19 cellular contexts compared by ENCODE assay signal in the genomic region with DNA sequence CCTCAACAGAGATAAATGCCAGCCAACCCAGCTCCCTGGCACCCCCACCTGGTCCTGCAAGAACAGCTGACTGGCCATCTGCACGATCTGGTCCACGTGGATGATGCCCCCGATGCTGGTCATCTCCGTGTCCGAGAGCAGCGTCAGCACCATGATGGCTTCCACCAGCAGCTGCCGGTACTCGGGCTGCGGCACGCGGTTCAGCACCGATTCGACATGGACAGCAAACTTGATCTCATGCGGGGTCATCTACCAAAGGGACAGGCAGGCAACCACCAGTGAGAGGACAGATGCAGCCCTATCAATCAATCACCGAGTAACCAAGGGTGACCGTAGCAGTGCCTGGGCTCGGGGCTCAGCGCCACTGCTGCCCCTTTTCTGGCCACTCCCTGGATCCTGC.
"Had no signal": no experiment of that assay in that cellular context is flagged by ENCODE, and none has a peak within 500 bp of the region (broad histone marks: within the 10 kb centered on the region; RNA-seq: fewer than 3 reads in every experiment).

No MANE protein-coding gene starts in this region.

- H3K36me3 ChIP-seq: prostate gland, uterus had no signal

- FAIRE-seq: islet of Langerhans had no signal

- H3K4me3 ChIP-seq: heart left ventricle, prostate gland, stomach, uterus had no signal

- DNase-seq: activated B cell treated with CpG ODN at 0.5 μM for 24 hours; activated CD4-positive, alpha-beta T cell treated with anti-CD3 and anti-CD28 coated beads, Interleukin-2, amount 10 ng/mL, durations not matched to agents 24 days and 14 days; activated CD8-positive, alpha-beta memory T cell treated with anti-CD3 and anti-CD28 coated beads, Interleukin-2, amount 50 U/mL, for 4 hours; activated CD8-positive, alpha-beta T cell treated with anti-CD3 and anti-CD28 coated beads, Interleukin-2, amount 10 ng/mL, durations not matched to agents 7 days and 5 days; activated effector memory CD4-positive, alpha-beta T cell treated with anti-CD3 and anti-CD28 coated beads, Interleukin-2, amount 50 U/mL, for 16 hours; activated T-cell treated with anti-CD3 and anti-CD28 coated beads, Interleukin-2, amount 50 U/mL, for 48 hours; effector memory CD4-positive, alpha-beta T cell; foreskin keratinocyte; heart left ventricle; left colon; midbrain; stimulated activated CD4-positive, alpha-beta T cell treated with anti-CD3 and anti-CD28 coated beads, Interleukin-12 subunit alpha, Interleukin-12 subunit beta, amount 100 ng/mL, for 4 hours; stimulated activated CD4-positive, alpha-beta T cell treated with anti-CD3 and anti-CD28 coated beads, Interleukin-2, amount 100 ng/mL, for 24 hours; stomach; T-helper 2 cell; uterus had no signal

- H3K4me1 ChIP-seq: prostate gland, uterus had no signal

- H3K27ac ChIP-seq: foreskin keratinocyte, prostate gland, uterus had no signal

- H3K27me3 ChIP-seq: foreskin keratinocyte, heart left ventricle, stomach, uterus had no signal

- ATAC-seq: activated CD8-positive, alpha-beta T cell treated with anti-CD3 and anti-CD28 coated beads, Interleukin-2, amount 10 ng/mL, durations not matched to agents 7 days and 5 days; activated naive CD4-positive, alpha-beta T cell treated with anti-CD3 and anti-CD28 coated beads, Interleukin-2, amount 50 U/mL, for 72 hours; foreskin keratinocyte; heart left ventricle; left colon had no signal

- H3K9me3 ChIP-seq: heart left ventricle, prostate gland, stomach, uterus had no signal
